In genomic region chr1:8938232-8939117, GRCh38 we compare ENCODE assay signal across 14 cellular contexts. TPM values are rescaled to one million over a fixed set of nuclear protein-coding genes. Genes with fewer than 3 reads are reported as not detected.
DNase-seq lines count a peak whose midpoint lies in the region; ATAC-seq and TF ChIP-seq lines count a peak whose summit lies in the region.
"Had no signal": no experiment of that assay in that cellular context is flagged by ENCODE, and none has a peak within 500 bp of the region (broad histone marks: within the 10 kb centered on the region; RNA-seq: fewer than 3 reads in every experiment).

No MANE protein-coding gene starts in this region.

- H3K4me1 ChIP-seq in BLaER1 treated with 17β-estradiol and CSF1 and Interleukin-3, amounts not matched to agents 10 nM and 100 nM, result peaks cover 24 to 54% (median 34%) of the 10 kb centered on the region in 10 experiments
- H3K4me1 ChIP-seq in HEK293 (ENCODE audit: control insufficient read depth, insufficient read depth, low read length) (no peaks in the 10 kb centered on the region), esophagus squamous epithelium (peaks cover 0 to 21% (median 4%) of the 10 kb centered on the region in 3 donors), MM.1S (ENCODE audit: low read length) (no peaks in the 10 kb centered on the region), tibial artery (no peaks in the 10 kb centered on the region)

- no peaks in the 10 kb centered on the region for H3K9me2 ChIP-seq in MM.1S (replicated peaks; ENCODE audit: insufficient read depth, low read length)

- no peak overlapping the region for H3K9ac ChIP-seq in BLaER1 treated with 17β-estradiol and CSF1 and Interleukin-3, amounts not matched to agents 10 nM and 100 nM
- H3K9ac ChIP-seq in MM.1S (ENCODE audit: low read length), result no peak overlapping the region

- peaks cover 22% of the 10 kb centered on the region for H3K36me3 Mint-ChIP-seq in T-helper 1 cell treated with Interleukin-12 subunit alpha and Interleukin-12 subunit beta and Interleukin-4 antibody, amounts not matched to agents 30 μg/mL and 1 μg/mL, for 36 hours (ENCODE audit: low read depth)
- H3K36me3 Mint-ChIP-seq: stimulated activated naive B cell treated with anti-CD40 and anti-IgM and Interleukin-4, amounts not matched to agents 10 μg/mL and 1 μg/mL and 100 μg/mL, for 72 hours had no signal

- no peaks in the 10 kb centered on the region for H4K20me1 ChIP-seq in BLaER1 treated with 17β-estradiol and CSF1 and Interleukin-3, amounts not matched to agents 10 nM and 100 nM
- no peaks in the 10 kb centered on the region for H4K20me1 ChIP-seq in MM.1S (ENCODE audit: insufficient read depth, low read length)

- TF ChIP-seq CTCF in HEK293 (tag by site-specific recombination; IDR thresholded peaks at IDR 0.05), result no peak
- no peak for TF ChIP-seq CTCF in esophagus squamous epithelium (IDR thresholded peaks at IDR 0.05)
- no peak for TF ChIP-seq CTCF in MM.1S (IDR thresholded peaks at IDR 0.05; ENCODE audit: low read length)
- no peak for TF ChIP-seq CTCF in tibial artery (IDR thresholded peaks at IDR 0.05)

- no peaks in the 10 kb centered on the region for H3K27me3 ChIP-seq in BLaER1 treated with 17β-estradiol and CSF1 and Interleukin-3, amounts not matched to agents 10 nM and 100 nM
- H3K27me3 ChIP-seq in esophagus squamous epithelium (no peaks in the 10 kb centered on the region), MM.1S (replicated peaks; ENCODE audit: insufficient read depth, low read length) (no peaks in the 10 kb centered on the region), tibial artery (no peaks in the 10 kb centered on the region)

- CTCF ChIA-PET in HEK293 (lab: Yijun Ruan, JAX), result interaction anchor here (0.6 to 1.7 kb wide), 4 partner anchors 25 to 447 kb away, joined by 3 to 7 read pairs (median 4); no protein-coding TSS in a partner anchor

- no peak for ATAC-seq in GM18868 (IDR thresholded peaks at IDR 0.05; ENCODE audit: unreplicated experiment)
- ATAC-seq: effector memory CD8-positive, alpha-beta T cell had no signal

- peaks cover 3 to 17% (median 10%) of the 10 kb centered on the region in 11 experiments; a peak in 13 of 22 replicates for H3K9me3 ChIP-seq in BLaER1 treated with 17β-estradiol and CSF1 and Interleukin-3, amounts not matched to agents 10 nM and 100 nM (replicated peaks in 1 of 11)
- H3K9me3 ChIP-seq in HEK293 (ENCODE audit: control insufficient read depth, insufficient read depth, low read depth, low read length) (no peaks in the 10 kb centered on the region), esophagus squamous epithelium (no peaks in the 10 kb centered on the region), MM.1S (replicated peaks; ENCODE audit: insufficient read depth, low read length) (no peaks in the 10 kb centered on the region), tibial artery (no peaks in the 10 kb centered on the region)

- H3K27ac ChIP-seq in BLaER1 treated with 17β-estradiol and CSF1 and Interleukin-3, amounts not matched to agents 10 nM and 100 nM, result peak overlapping the region in 7 of 11 experiments; percentile 30 to 57 (median 42); a peak in 11 of 22 replicates
- H3K27ac ChIP-seq in HEK293 (ENCODE audit: extremely low read depth, low read depth, low read length) (no peak overlapping the region), esophagus squamous epithelium (peak overlapping the region; percentile 26 to 70 (median 60)), MM.1S (ENCODE audit: low read length) (no peak overlapping the region), tibial artery (no peak overlapping the region)

- no peak for TF ChIP-seq POLR2A in esophagus squamous epithelium (IDR thresholded peaks at IDR 0.05)

- DNase-seq in esophagus squamous epithelium (lab: John Stamatoyannopoulos, UW) (no peak), MM.1S (no peak), T1000 (lab: John Stamatoyannopoulos, UW) (no peak), tibial artery (no peak)
- DNase-seq: effector memory CD8-positive, alpha-beta T cell; hypothalamus; NCI-H2171 treated with DMSO at 0.1 percent for 48 hours; posterior cingulate gyrus; stimulated activated naive B cell treated with anti-CD40 and anti-IgM and Interleukin-4, amounts not matched to agents 10 μg/mL and 1 μg/mL and 100 μg/mL, for 72 hours had no signal

- H2AFZ ChIP-seq in MM.1S (ENCODE audit: low read length), result no peak overlapping the region

- H3F3A ChIP-seq in MM.1S (ENCODE audit: insufficient read depth, low read length), result no peaks in the 10 kb centered on the region

- H3K36me3 ChIP-seq in BLaER1 treated with 17β-estradiol and CSF1 and Interleukin-3, amounts not matched to agents 10 nM and 100 nM, result no peaks in the 10 kb centered on the region
- H3K36me3 ChIP-seq in HEK293 (ENCODE audit: control insufficient read depth in 2 of 2, insufficient read depth in 1 of 2, low read length in 2 of 2) (no peaks in the 10 kb centered on the region), esophagus squamous epithelium (no peaks in the 10 kb centered on the region), MM.1S (replicated peaks; ENCODE audit: insufficient read depth, low read length) (no peaks in the 10 kb centered on the region), tibial artery (no peaks in the 10 kb centered on the region)

- H3K79me2 ChIP-seq in MM.1S (ENCODE audit: low read length), result no peaks in the 10 kb centered on the region

- intact Hi-C loops in esophagus squamous epithelium (cut with DNase I), result no loop called here
- intact Hi-C loops in tibial artery (cut with DNase I; ENCODE audit: low total_unique reads), result no loop called here

- no peaks in the 10 kb centered on the region for H3K9me3 Mint-ChIP-seq in T-helper 1 cell treated with Interleukin-12 subunit alpha and Interleukin-12 subunit beta and Interleukin-4 antibody, amounts not matched to agents 30 μg/mL and 1 μg/mL, for 36 hours
- H3K9me3 Mint-ChIP-seq: effector memory CD8-positive, alpha-beta T cell; stimulated activated naive B cell treated with anti-CD40 and anti-IgM and Interleukin-4, amounts not matched to agents 10 μg/mL and 1 μg/mL and 100 μg/mL, for 72 hours had no signal

- H3K4me1 Mint-ChIP-seq in T-helper 1 cell treated with Interleukin-12 subunit alpha and Interleukin-12 subunit beta and Interleukin-4 antibody, amounts not matched to agents 30 μg/mL and 1 μg/mL, for 36 hours (ENCODE audit: low read depth), result peaks cover 56% of the 10 kb centered on the region

- H3K4me3 ChIP-seq in BLaER1 treated with 17β-estradiol and CSF1 and Interleukin-3, amounts not matched to agents 10 nM and 100 nM, result no peak overlapping the region
- H3K4me3 ChIP-seq in HEK293 (ENCODE audit: low read depth, low read length) (no peak overlapping the region), esophagus squamous epithelium (no peak overlapping the region), MM.1S (ENCODE audit: low read length) (no peak overlapping the region), tibial artery (no peak overlapping the region)

- peak overlapping the region; percentile 19 for H3K4me3 Mint-ChIP-seq in T-helper 1 cell treated with Interleukin-12 subunit alpha and Interleukin-12 subunit beta and Interleukin-4 antibody, amounts not matched to agents 30 μg/mL and 1 μg/mL, for 36 hours
- H3K4me3 Mint-ChIP-seq: effector memory CD8-positive, alpha-beta T cell; stimulated activated naive B cell treated with anti-CD40 and anti-IgM and Interleukin-4, amounts not matched to agents 10 μg/mL and 1 μg/mL and 100 μg/mL, for 72 hours had no signal

- peak overlapping the region; percentile 94 for H3K27ac Mint-ChIP-seq in T-helper 1 cell treated with Interleukin-12 subunit alpha and Interleukin-12 subunit beta and Interleukin-4 antibody, amounts not matched to agents 30 μg/mL and 1 μg/mL, for 36 hours
- H3K27ac Mint-ChIP-seq: stimulated activated naive B cell treated with anti-CD40 and anti-IgM and Interleukin-4, amounts not matched to agents 10 μg/mL and 1 μg/mL and 100 μg/mL, for 72 hours had no signal

- WGBS in esophagus squamous epithelium, 2 donors, result 63 to 64% methylated on average over 7 of the region's 7 CpGs

- POLR2A ChIA-PET in HEK293 (lab: Yijun Ruan, JAX), result interaction anchor here (1.1 kb wide), 1 partner anchor 9 kb away, joined by 3 read pairs; no protein-coding TSS in a partner anchor

- H3K4me2 ChIP-seq in BLaER1 treated with 17β-estradiol and CSF1 and Interleukin-3, amounts not matched to agents 10 nM and 100 nM, result peak overlapping the region; percentile 9 to 82 (median 66); a peak in 20 of 22 replicates
- H3K4me2 ChIP-seq in MM.1S (ENCODE audit: low read depth, low read length), result no peak overlapping the region

- no peaks in the 10 kb centered on the region for H3K27me3 Mint-ChIP-seq in T-helper 1 cell treated with Interleukin-12 subunit alpha and Interleukin-12 subunit beta and Interleukin-4 antibody, amounts not matched to agents 30 μg/mL and 1 μg/mL, for 36 hours (ENCODE audit: low read depth)

TF ChIP-seq in HEK293, 187 proteins besides CTCF, POLR2A, EP300 and RAD21 (continues in another document):
- TF ChIP-seq YY1 (tag by site-specific recombination; IDR thresholded peaks at IDR 0.05) (0 out of 2 replicates have a peak, but pooled peaks have one; percentile 34), ZNF488 (tag by site-specific recombination; IDR thresholded peaks at IDR 0.05) (no peak), HOXC10 (CRISPR knock-in tag; IDR thresholded peaks at IDR 0.05) (no peak)
- TF ChIP-seq, protein P1, sequence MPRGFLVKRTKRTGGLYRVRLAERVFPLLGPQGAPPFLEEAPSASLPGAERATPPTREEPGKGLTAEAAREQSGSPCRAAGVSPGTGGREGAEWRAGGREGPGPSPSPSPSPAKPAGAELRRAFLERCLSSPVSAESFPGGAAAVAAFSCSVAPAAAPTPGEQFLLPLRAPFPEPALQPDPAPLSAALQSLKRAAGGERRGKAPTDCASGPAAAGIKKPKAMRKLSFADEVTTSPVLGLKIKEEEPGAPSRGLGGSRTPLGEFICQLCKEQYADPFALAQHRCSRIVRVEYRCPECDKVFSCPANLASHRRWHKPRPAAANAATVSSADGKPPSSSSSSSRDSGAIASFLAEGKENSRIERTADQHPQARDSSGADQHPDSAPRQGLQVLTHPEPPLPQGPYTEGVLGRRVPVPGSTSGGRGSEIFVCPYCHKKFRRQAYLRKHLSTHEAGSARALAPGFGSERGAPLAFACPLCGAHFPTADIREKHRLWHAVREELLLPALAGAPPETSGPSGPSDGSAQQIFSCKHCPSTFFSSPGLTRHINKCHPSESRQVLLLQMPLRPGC (tag by site-specific recombination; IDR thresholded peaks at IDR 0.05), result no peak

RNA-seq across cellular contexts. Expression of gene CA6, which starts 7.2 kb away (rescaled TPM):
- total RNA-seq in esophagus squamous epithelium, result not detected
- total RNA-seq: lung microvascular endothelial cell had no signal

RNA-seq across cellular contexts. Expression of gene ENO1, which starts 60.0 kb away (rescaled TPM):
- total RNA-seq in esophagus squamous epithelium, result 1,000 to 10,000 TPM in 3 of 4 donors, 100 to 1,000 TPM in 1; 954 to 1,668 (median 1,315) TPM

Comparison
In these comparisons a context has a peak if more than half of its experiments do, and no peak if none do; other contexts are left out.
1. H3K27ac ChIP-seq: peak in BLaER1 treated with 17β-estradiol and CSF1 and Interleukin-3, amounts not matched to agents 10 nM and 100 nM (7 of 11) and esophagus squamous epithelium (4 of 4); none in HEK293 (single experiment), MM.1S (single experiment) and tibial artery (0 of 2).